ENCODE assay signal across 29 cellular contexts in genomic region chr20:61810709-61811565, GRCh38.
"Had no signal": no experiment of that assay in that cellular context is flagged by ENCODE, and none has a peak within 500 bp of the region (broad histone marks: within the 10 kb centered on the region; RNA-seq: fewer than 3 reads in every experiment).

No MANE protein-coding gene starts in this region.

- H3K36me3 Mint-ChIP-seq: activated naive CD8-positive, alpha-beta T cell treated with anti-CD3 and anti-CD28 coated beads for 36 hours; natural killer cell treated with Interleukin-12 subunit alpha and Interleukin-12 subunit beta and Interleukin-15 and Interleukin-18, amount 100 ng/mL, for 72 hours; stimulated activated effector memory CD8-positive, alpha-beta T cell treated with anti-CD3 and anti-CD28 coated beads, Interleukin-12 subunit alpha, Interleukin-12 subunit beta, amount 100 ng/mL, for 72 hours had no signal

- ATAC-seq: effector memory CD8-positive, alpha-beta T cell; gastroesophageal sphincter; natural killer cell treated with Interleukin-12 subunit alpha and Interleukin-12 subunit beta and Interleukin-15 and Interleukin-18, amount 100 ng/mL, for 72 hours; sciatic nerve; stimulated activated effector memory CD8-positive, alpha-beta T cell treated with anti-CD3 and anti-CD28 coated beads, Interleukin-12 subunit alpha, Interleukin-12 subunit beta, amount 100 ng/mL, for 72 hours had no signal

- DNase-seq: activated CD4-positive, alpha-beta T cell treated with anti-CD3 and anti-CD28 coated beads for 48 hours; activated CD4-positive, alpha-beta T cell treated with anti-CD3 and anti-CD28 coated beads, Interleukin-2, amount 50 U/mL, for 48 hours; activated CD8-positive, alpha-beta memory T cell treated with anti-CD3 and anti-CD28 coated beads for 24 hours; activated effector memory CD4-positive, alpha-beta T cell treated with anti-CD3 and anti-CD28 coated beads, Interleukin-2, amount 50 U/mL, for 16 hours; activated naive CD4-positive, alpha-beta T cell treated with anti-CD3 and anti-CD28 coated beads for 36 hours; activated naive CD8-positive, alpha-beta T cell treated with anti-CD3 and anti-CD28 coated beads for 36 hours; adrenal gland; brain microvascular endothelial cell; cortex of kidney; effector memory CD8-positive, alpha-beta T cell; erythroblast; head of caudate nucleus; hippocampal formation; mesendoderm; stimulated activated CD4-positive, alpha-beta T cell treated with anti-CD3 and anti-CD28 coated beads, Interleukin-4, amount 100 ng/mL, for 24 hours; trophoblast cell had no signal

- FAIRE-seq: keratinocyte, urothelium cell line had no signal

- H3K9me3 Mint-ChIP-seq: activated naive CD4-positive, alpha-beta T cell treated with anti-CD3 and anti-CD28 coated beads for 36 hours; activated naive CD8-positive, alpha-beta T cell treated with anti-CD3 and anti-CD28 coated beads for 36 hours; activated T-helper 1 cell treated with anti-CD3 and anti-CD28 coated beads, Interleukin-12 subunit alpha, Interleukin-12 subunit beta, Interleukin-2, Interleukin-4 antibody, amounts not matched to agents 30 ng/mL and 10 ng/mL and 1 ng/mL, durations not matched to agents 14 hours and 24 hours and 36 hours; effector memory CD8-positive, alpha-beta T cell; natural killer cell treated with Interleukin-12 subunit alpha and Interleukin-12 subunit beta and Interleukin-15 and Interleukin-18, amount 100 ng/mL, for 72 hours; stimulated activated effector memory CD8-positive, alpha-beta T cell treated with anti-CD3 and anti-CD28 coated beads, Interleukin-12 subunit alpha, Interleukin-12 subunit beta, amount 100 ng/mL, for 72 hours; stimulated activated naive CD8-positive, alpha-beta T cell treated with anti-CD3 and anti-CD28 coated beads, Interleukin-15, Interleukin-2, amounts not matched to agents 100 ng/mL and 50 ng/mL, for 24 hours had no signal

- H3K27me3 Mint-ChIP-seq: natural killer cell treated with Interleukin-12 subunit alpha and Interleukin-12 subunit beta and Interleukin-15 and Interleukin-18, amount 100 ng/mL, for 72 hours; stimulated activated naive CD8-positive, alpha-beta T cell treated with anti-CD3 and anti-CD28 coated beads, Interleukin-15, Interleukin-2, amounts not matched to agents 100 ng/mL and 50 ng/mL, for 24 hours had no signal

- H3K4me3 Mint-ChIP-seq: activated naive CD4-positive, alpha-beta T cell treated with anti-CD3 and anti-CD28 coated beads for 36 hours; activated naive CD8-positive, alpha-beta T cell treated with anti-CD3 and anti-CD28 coated beads for 36 hours; activated T-helper 1 cell treated with anti-CD3 and anti-CD28 coated beads, Interleukin-12 subunit alpha, Interleukin-12 subunit beta, Interleukin-2, Interleukin-4 antibody, amounts not matched to agents 30 ng/mL and 10 ng/mL and 1 ng/mL, durations not matched to agents 14 hours and 24 hours and 36 hours; effector memory CD8-positive, alpha-beta T cell; natural killer cell treated with Interleukin-12 subunit alpha and Interleukin-12 subunit beta and Interleukin-15 and Interleukin-18, amount 100 ng/mL, for 72 hours; stimulated activated effector memory CD8-positive, alpha-beta T cell treated with anti-CD3 and anti-CD28 coated beads, Interleukin-12 subunit alpha, Interleukin-12 subunit beta, amount 100 ng/mL, for 72 hours; stimulated activated naive CD8-positive, alpha-beta T cell treated with anti-CD3 and anti-CD28 coated beads, Interleukin-15, Interleukin-2, amounts not matched to agents 100 ng/mL and 50 ng/mL, for 24 hours had no signal

- H3K4me1 Mint-ChIP-seq: activated naive CD8-positive, alpha-beta T cell treated with anti-CD3 and anti-CD28 coated beads for 36 hours; stimulated activated effector memory CD8-positive, alpha-beta T cell treated with anti-CD3 and anti-CD28 coated beads, Interleukin-12 subunit alpha, Interleukin-12 subunit beta, amount 100 ng/mL, for 72 hours had no signal

- H3K36me3 ChIP-seq: adrenal gland, ascending aorta, brain microvascular endothelial cell, gastroesophageal sphincter, thoracic aorta had no signal

- H3K27ac ChIP-seq: adrenal gland, ascending aorta, brain microvascular endothelial cell, gastroesophageal sphincter, skin epidermis, thoracic aorta, VCaP had no signal

- H3K27me3 ChIP-seq: adrenal gland, ascending aorta, brain microvascular endothelial cell had no signal

- H3K4me3 ChIP-seq: adrenal gland, ascending aorta, gastroesophageal sphincter, lung, skin epidermis, thoracic aorta had no signal

- H3K9me3 ChIP-seq: adrenal gland, ascending aorta, gastroesophageal sphincter, thoracic aorta had no signal

- H3K4me1 ChIP-seq: adrenal gland, ascending aorta, gastroesophageal sphincter had no signal
